ENCODE assay signal across 9 cellular contexts in the genomic region with DNA sequence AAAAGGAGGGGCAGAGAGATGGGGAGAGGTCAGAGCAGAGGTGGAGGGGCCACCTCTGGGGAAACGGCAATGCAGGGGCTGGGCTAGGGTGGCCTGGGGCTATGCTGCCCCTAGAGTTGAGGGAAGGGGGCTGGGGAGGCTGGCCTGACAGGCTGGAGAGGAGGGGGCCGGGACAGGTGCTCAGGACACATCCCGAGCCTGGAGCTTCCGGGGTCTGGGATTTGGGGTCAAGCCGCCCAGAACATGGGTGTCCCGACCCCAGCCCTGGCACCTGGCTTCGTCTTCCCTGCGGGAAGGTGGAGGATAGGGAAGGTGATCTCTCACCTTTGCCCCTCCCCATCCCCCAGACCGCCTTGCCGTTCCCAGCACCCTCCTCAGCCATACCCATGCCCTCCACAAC. TPM values are rescaled to one million over a fixed set of nuclear protein-coding genes. Genes with fewer than 3 reads are reported as not detected.
A peak's percentile ranks its signal among the peaks of the same experiment; 100 is the strongest.
DNase-seq lines count a peak whose midpoint lies in the region; ATAC-seq, FAIRE-seq and TF ChIP-seq lines count a peak whose summit lies in the region.
"Had no signal": no experiment of that assay in that cellular context is flagged by ENCODE, and none has a peak within 500 bp of the region (broad histone marks: within the 10 kb centered on the region; RNA-seq: fewer than 3 reads in every experiment).

No MANE protein-coding gene starts in this region.

- no peaks in the 10 kb centered on the region for H3K9me3 Mint-ChIP-seq in activated CD8-positive, alpha-beta memory T cell treated with anti-CD3 and anti-CD28 coated beads, Interleukin-2, amount 10 ng/mL, durations not matched to agents 7 days and 5 days (ENCODE audit: low read depth)
- no peaks in the 10 kb centered on the region for H3K9me3 Mint-ChIP-seq in brain

- WGBS in thyroid gland, 2 donors = 76 to 85% methylated on average over 10 of the region's 10 CpGs

- peak overlapping the region; percentile 69 for H3K4me3 Mint-ChIP-seq in activated CD8-positive, alpha-beta memory T cell treated with anti-CD3 and anti-CD28 coated beads, Interleukin-2, amount 10 ng/mL, durations not matched to agents 7 days and 5 days
- H3K4me3 Mint-ChIP-seq in brain = peak overlapping the region in 3 of 5 experiments; percentile 10 to 72 (median 56)

- no peaks in the 10 kb centered on the region for H3K36me3 Mint-ChIP-seq in activated CD8-positive, alpha-beta memory T cell treated with anti-CD3 and anti-CD28 coated beads, Interleukin-2, amount 10 ng/mL, durations not matched to agents 7 days and 5 days
- peaks cover 11% of the 10 kb centered on the region for H3K36me3 Mint-ChIP-seq in brain

- H3K4me1 ChIP-seq in mucosa of rectum (ENCODE audit: control insufficient read depth in 2 of 2, insufficient read depth in 2 of 2, low read length in 2 of 2) (peaks cover 18 to 19% of the 10 kb centered on the region in 2 donors), thyroid gland (peaks cover 16 to 40% of the 10 kb centered on the region in 2 donors)

- H3K27me3 Mint-ChIP-seq in activated CD8-positive, alpha-beta memory T cell treated with anti-CD3 and anti-CD28 coated beads, Interleukin-2, amount 10 ng/mL, durations not matched to agents 7 days and 5 days = no peaks in the 10 kb centered on the region
- peaks cover 4% of the 10 kb centered on the region for H3K27me3 Mint-ChIP-seq in brain

- no peak for DNase-seq in activated CD8-positive, alpha-beta memory T cell treated with anti-CD3 and anti-CD28 coated beads, Interleukin-2, amount 10 ng/mL, durations not matched to agents 7 days and 5 days
- no peak for DNase-seq in activated CD8-positive, alpha-beta memory T cell treated with anti-CD3 and anti-CD28 coated beads, Interleukin-2, amount 50 U/mL, for 4 hours
- DNase-seq in thyroid gland = no peak
- DNase-seq in SHP77 (lab: John Stamatoyannopoulos, UW) = no peak
- DNase-seq in H54 (ENCODE audit: insufficient read length, low spot score) = no peak
- DNase-seq in DMS79 treated with DMSO at 0.1 percent for 48 hours (lab: John Stamatoyannopoulos, UW) = no peak
- DNase-seq: NCI-H1105 treated with DMSO at 0.1 percent for 48 hours had no signal

- CTCF ChIA-PET in activated CD8-positive, alpha-beta memory T cell treated with anti-CD3 and anti-CD28 coated beads, Interleukin-2, amount 10 ng/mL, durations not matched to agents 7 days and 5 days (lab: Charles Lee) = interaction anchor here (1.0 to 2.8 kb wide), 5 partner anchors 9 to 358 kb away, joined by 3 to 22 read pairs (median 7); partner anchors contain the start of gene ASF1B

- TF ChIP-seq POLR2A in thyroid gland (IDR thresholded peaks at IDR 0.05) = no peak
- no peak for TF ChIP-seq POLR2A in H54 (IDR thresholded peaks at IDR 0.05; ENCODE audit: low read depth, low read length)

- H3K4me3 ChIP-seq in mucosa of rectum (ENCODE audit: low read length in 2 of 2) (peak overlapping the region; percentile 0 to 26), thyroid gland (replicated peaks in 1 of 3) (no peak overlapping the region)

- no peak for FAIRE-seq in H54 (lab: Jason Lieb, UNC)

- intact Hi-C loops in thyroid gland (cut with DNase I) = loop anchor here (5.0 kb wide), 1 partner anchor 198 kb away; no protein-coding TSS in a partner anchor

- H3K27ac ChIP-seq in mucosa of rectum (ENCODE audit: low read depth in 2 of 2, low read length in 2 of 2) (peak overlapping the region; percentile 40 to 68), thyroid gland (peak overlapping the region in 2 of 3 donors; percentile 30 to 70)

- H3K27me3 ChIP-seq in mucosa of rectum (ENCODE audit: control insufficient read depth in 2 of 2, insufficient read depth in 2 of 2, low read length in 2 of 2) = no peaks in the 10 kb centered on the region
- H3K27me3 ChIP-seq in thyroid gland = no peaks in the 10 kb centered on the region

- no peaks in the 10 kb centered on the region for H3K9me3 ChIP-seq in mucosa of rectum (ENCODE audit: control insufficient read depth in 2 of 2, low read length in 2 of 2)
- H3K9me3 ChIP-seq in thyroid gland = no peaks in the 10 kb centered on the region

- TF ChIP-seq CTCF in brain (conservative IDR thresholded peaks at IDR 0.05) = no peak
- no peak for TF ChIP-seq CTCF in thyroid gland (IDR thresholded peaks at IDR 0.05)

- H3K36me3 ChIP-seq in mucosa of rectum (ENCODE audit: control insufficient read depth in 2 of 2, insufficient read depth in 2 of 2, low read length in 2 of 2) = peaks cover 5% of the 10 kb centered on the region in 2 donors
- H3K36me3 ChIP-seq in thyroid gland = no peaks in the 10 kb centered on the region

- ATAC-seq in activated CD8-positive, alpha-beta memory T cell treated with anti-CD3 and anti-CD28 coated beads, Interleukin-2, amount 10 ng/mL, durations not matched to agents 7 days and 5 days = no peak

- H3K4me1 Mint-ChIP-seq in activated CD8-positive, alpha-beta memory T cell treated with anti-CD3 and anti-CD28 coated beads, Interleukin-2, amount 10 ng/mL, durations not matched to agents 7 days and 5 days = peaks cover 19% of the 10 kb centered on the region
- peaks cover 45% of the 10 kb centered on the region for H3K4me1 Mint-ChIP-seq in brain

- H3K9ac ChIP-seq in mucosa of rectum (ENCODE audit: low read depth in 1 of 2, low read length in 2 of 2) = peak overlapping the region; percentile 32 to 41

- H3K27ac Mint-ChIP-seq in activated CD8-positive, alpha-beta memory T cell treated with anti-CD3 and anti-CD28 coated beads, Interleukin-2, amount 10 ng/mL, durations not matched to agents 7 days and 5 days = peak overlapping the region; percentile 85
- H3K27ac Mint-ChIP-seq in brain = peak overlapping the region; percentile 79 to 96 (median 93)

RNA-seq across cellular contexts. Expression of gene ASF1B, which starts 12.6 kb away (rescaled TPM):
- 100 to 1,000 TPM; 117 to 124 TPM for total RNA-seq in activated CD8-positive, alpha-beta memory T cell treated with anti-CD3 and anti-CD28 coated beads, Interleukin-2, amount 10 ng/mL, durations not matched to agents 7 days and 5 days
- polyA plus RNA-seq in brain (ENCODE audit: insufficient read depth, low read depth, low replicate concordance) = 127 TPM
- total RNA-seq in thyroid gland = 1 to 10 TPM in 2 of 4 donors, under 1 TPM in 2; 0.54 to 2.6 (median 0.95) TPM

RNA-seq across cellular contexts. Expression of gene PRKACA, which starts 31.4 kb away (rescaled TPM):
- 10 to 100 TPM; 42.3 to 65.4 TPM for total RNA-seq in activated CD8-positive, alpha-beta memory T cell treated with anti-CD3 and anti-CD28 coated beads, Interleukin-2, amount 10 ng/mL, durations not matched to agents 7 days and 5 days
- polyA plus RNA-seq in brain (ENCODE audit: insufficient read depth, low read depth, low replicate concordance) = 235 TPM
- total RNA-seq in thyroid gland = 10 to 100 TPM; 33.2 to 69.4 (median 55.5) TPM

RNA-seq across cellular contexts. Expression of gene ADGRL1, which starts 57.0 kb away (rescaled TPM):
- 1 to 10 TPM; 3.7 to 4.3 TPM for total RNA-seq in activated CD8-positive, alpha-beta memory T cell treated with anti-CD3 and anti-CD28 coated beads, Interleukin-2, amount 10 ng/mL, durations not matched to agents 7 days and 5 days
- 78.5 TPM for polyA plus RNA-seq in brain (ENCODE audit: insufficient read depth, low read depth, low replicate concordance)
- total RNA-seq in thyroid gland = 10 to 100 TPM; 18.5 to 56.3 (median 46.2) TPM

RNA-seq across cellular contexts. Expression of gene SAMD1, which starts 58.5 kb away (rescaled TPM):
- total RNA-seq in activated CD8-positive, alpha-beta memory T cell treated with anti-CD3 and anti-CD28 coated beads, Interleukin-2, amount 10 ng/mL, durations not matched to agents 7 days and 5 days = 10 to 100 TPM; 60.4 to 81.9 TPM
- polyA plus RNA-seq in brain (ENCODE audit: insufficient read depth, low read depth, low replicate concordance) = 168 TPM
- total RNA-seq in thyroid gland = 10 to 100 TPM; 15.2 to 27.3 (median 22.7) TPM

Comparison
In these comparisons a context has a peak if more than half of its experiments do, and no peak if none do; other contexts are left out.
1. H3K4me3 ChIP-seq: peak in mucosa of rectum (2 of 2); none in thyroid gland (0 of 3).
2. RNA of gene ASF1B, which starts 12.6 kb away (total RNA-seq): 117 to 124 TPM in activated CD8-positive, alpha-beta memory T cell treated with anti-CD3 and anti-CD28 coated beads, Interleukin-2, amount 10 ng/mL, durations not matched to agents 7 days and 5 days; 0.54 to 2.6 TPM in thyroid gland; every median in the first group is over 10 times any median in the second.